Comparison of ENCODE assay signal across 2 cellular contexts in genomic region chr4:48801739-48802138, GRCh38.
TF ChIP-seq lines count a peak whose summit lies in the region.

No MANE protein-coding gene starts in this region.

TF ChIP-seq in SK-N-SH, 30 proteins besides CTCF, POLR2A, EP300 and RAD21:
- TF ChIP-seq, protein P1, sequence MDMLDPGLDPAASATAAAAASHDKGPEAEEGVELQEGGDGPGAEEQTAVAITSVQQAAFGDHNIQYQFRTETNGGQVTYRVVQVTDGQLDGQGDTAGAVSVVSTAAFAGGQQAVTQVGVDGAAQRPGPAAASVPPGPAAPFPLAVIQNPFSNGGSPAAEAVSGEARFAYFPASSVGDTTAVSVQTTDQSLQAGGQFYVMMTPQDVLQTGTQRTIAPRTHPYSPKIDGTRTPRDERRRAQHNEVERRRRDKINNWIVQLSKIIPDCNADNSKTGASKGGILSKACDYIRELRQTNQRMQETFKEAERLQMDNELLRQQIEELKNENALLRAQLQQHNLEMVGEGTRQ (IDR thresholded peaks at IDR 0.05; ENCODE audit: borderline replicate concordance, low read depth, low read length) = no peak
- TF ChIP-seq MXI1 (IDR thresholded peaks at IDR 0.05; ENCODE audit: low read depth, low read length) (no peak), NRF1 (IDR thresholded peaks at IDR 0.05; ENCODE audit: low read depth, low read length) (no peak), NFIC (IDR thresholded peaks at IDR 0.05; ENCODE audit: borderline replicate concordance) (no peak), JUND (IDR thresholded peaks at IDR 0.05) (no peak), CHD2 (IDR thresholded peaks at IDR 0.05; ENCODE audit: low read length, partially characterized antibody) (no peak), SMC3 (IDR thresholded peaks at IDR 0.05; ENCODE audit: low read depth, low read length) (no peak)
- TF ChIP-seq, protein P2, sequence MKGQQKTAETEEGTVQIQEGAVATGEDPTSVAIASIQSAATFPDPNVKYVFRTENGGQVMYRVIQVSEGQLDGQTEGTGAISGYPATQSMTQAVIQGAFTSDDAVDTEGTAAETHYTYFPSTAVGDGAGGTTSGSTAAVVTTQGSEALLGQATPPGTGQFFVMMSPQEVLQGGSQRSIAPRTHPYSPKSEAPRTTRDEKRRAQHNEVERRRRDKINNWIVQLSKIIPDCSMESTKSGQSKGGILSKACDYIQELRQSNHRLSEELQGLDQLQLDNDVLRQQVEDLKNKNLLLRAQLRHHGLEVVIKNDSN (IDR thresholded peaks at IDR 0.05; ENCODE audit: borderline replicate concordance, low read depth) = no peak

TF ChIP-seq in SK-N-SH treated with all-trans-retinoic acid at 6 μM for 48 hours, 23 proteins besides CTCF, POLR2A, EP300 and RAD21 (continued from another document):
- TF ChIP-seq, protein P3, sequence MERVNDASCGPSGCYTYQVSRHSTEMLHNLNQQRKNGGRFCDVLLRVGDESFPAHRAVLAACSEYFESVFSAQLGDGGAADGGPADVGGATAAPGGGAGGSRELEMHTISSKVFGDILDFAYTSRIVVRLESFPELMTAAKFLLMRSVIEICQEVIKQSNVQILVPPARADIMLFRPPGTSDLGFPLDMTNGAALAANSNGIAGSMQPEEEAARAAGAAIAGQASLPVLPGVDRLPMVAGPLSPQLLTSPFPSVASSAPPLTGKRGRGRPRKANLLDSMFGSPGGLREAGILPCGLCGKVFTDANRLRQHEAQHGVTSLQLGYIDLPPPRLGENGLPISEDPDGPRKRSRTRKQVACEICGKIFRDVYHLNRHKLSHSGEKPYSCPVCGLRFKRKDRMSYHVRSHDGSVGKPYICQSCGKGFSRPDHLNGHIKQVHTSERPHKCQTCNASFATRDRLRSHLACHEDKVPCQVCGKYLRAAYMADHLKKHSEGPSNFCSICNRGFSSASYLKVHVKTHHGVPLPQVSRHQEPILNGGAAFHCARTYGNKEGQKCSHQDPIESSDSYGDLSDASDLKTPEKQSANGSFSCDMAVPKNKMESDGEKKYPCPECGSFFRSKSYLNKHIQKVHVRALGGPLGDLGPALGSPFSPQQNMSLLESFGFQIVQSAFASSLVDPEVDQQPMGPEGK (CRISPR knock-in tag; IDR thresholded peaks at IDR 0.05; ENCODE audit: borderline replicate concordance) = no peak
